Comparison of ENCODE assay signal across 1 cellular context in genomic region chr5:145834917-145835838, GRCh38.
TF ChIP-seq lines count a peak whose summit lies in the region.

PRELID2 (minus strand) TSS chr5:145835342; CDS start chr5:145835251, 91 bp downstream.

TF ChIP-seq in WTC11, 78 proteins besides CTCF, POLR2A, EP300 and RAD21 (continued from another document):
- TF ChIP-seq PREB (CRISPR knock-in tag; IDR thresholded peaks at IDR 0.05; ENCODE audit: borderline replicate concordance) (no peak; the same call in 1 of the 2 replicates), ZNF512 (CRISPR knock-in tag; IDR thresholded peaks at IDR 0.05; ENCODE audit: borderline replicate concordance) (no peak), ZNF423 (CRISPR knock-in tag; IDR thresholded peaks at IDR 0.05) (0 out of 2 replicates have a peak, but pooled peaks have one; percentile 11)
